10 cellular contexts compared by ENCODE assay signal in genomic region chr5:54651482-54652076, GRCh38.
DNase-seq lines count a peak whose midpoint lies in the region; ATAC-seq and TF ChIP-seq lines count a peak whose summit lies in the region.
"Had no signal": no experiment of that assay in that cellular context is flagged by ENCODE, and none has a peak within 500 bp of the region (broad histone marks: within the 10 kb centered on the region; RNA-seq: fewer than 3 reads in every experiment).

No MANE protein-coding gene starts in this region.

- H2BK120ac ChIP-seq in trophoblast cell (ENCODE audit: insufficient read depth, low read length, poor library complexity), result no peak overlapping the region

- H3K4me1 ChIP-seq in GM23338 (ENCODE audit: insufficient read depth) (peaks cover 2% of the 10 kb centered on the region; the same call in 1 of the 2 replicates), PC-9 (replicated peaks; ENCODE audit: insufficient read depth) (no peaks in the 10 kb centered on the region), trophoblast cell (ENCODE audit: control insufficient read depth in 1 of 2, insufficient read depth in 2 of 2, low read length in 2 of 2) (no peaks in the 10 kb centered on the region)
- H3K4me1 ChIP-seq: SJCRH30 had no signal

- TF ChIP-seq CTCF in GM23338 (conservative IDR thresholded peaks at IDR 0.05; ENCODE audit: low read depth in 2 of 2), result no peak
- no peak for TF ChIP-seq CTCF in PC-9 (conservative IDR thresholded peaks at IDR 0.05)
- no peak for TF ChIP-seq CTCF in fibroblast of pulmonary artery (IDR thresholded peaks at IDR 0.05; ENCODE audit: low read length, missing control alignments)

- intact Hi-C loops in PC-9 (cut with micrococcal nuclease; ENCODE audit: unreplicated experiment) (loop anchor here (10.0 kb wide), 1 partner anchor 93 kb away; no protein-coding TSS in a partner anchor), left colon (cut with DNase I, micrococcal nuclease) (no loop called here)

- H3K79me2 ChIP-seq in GM23338 (replicated peaks; ENCODE audit: insufficient read depth), result no peaks in the 10 kb centered on the region
- no peaks in the 10 kb centered on the region for H3K79me2 ChIP-seq in PC-9 (ENCODE audit: low read depth)
- H3K79me2 ChIP-seq in trophoblast cell (ENCODE audit: control insufficient read depth, insufficient read depth, low read length, poor library complexity), result no peaks in the 10 kb centered on the region

- H3F3A ChIP-seq in GM23338 (replicated peaks; ENCODE audit: low read depth) (no peaks in the 10 kb centered on the region), PC-9 (ENCODE audit: insufficient read depth, low read depth) (no peaks in the 10 kb centered on the region)

- CTCF ChIA-PET in PC-9 (lab: Charles Lee), result no interaction called here
- CTCF ChIA-PET in activated CD8-positive, alpha-beta memory T cell treated with anti-CD3 and anti-CD28 coated beads, Interleukin-2, amount 10 ng/mL, durations not matched to agents 7 days and 5 days (lab: Charles Lee), result interaction anchor here (1.6 kb wide), 1 partner anchor 135 kb away, joined by 4 read pairs; no protein-coding TSS in a partner anchor

- H3K14ac ChIP-seq in trophoblast cell (ENCODE audit: low read length), result no peak overlapping the region

- H2AFZ ChIP-seq in GM23338 (peak overlapping the region; percentile 78), PC-9 (0 out of 2 replicates have a peak overlapping the region, but pooled peaks have one; percentile 67), trophoblast cell (ENCODE audit: insufficient read depth, low read length, poor library complexity) (no peak overlapping the region)

- H4K8ac ChIP-seq in trophoblast cell (ENCODE audit: low read depth, low read length), result no peak overlapping the region

- DNase-seq in GM23338 (ENCODE audit: low spot score), result no peak
- peak; percentile 22 to 49 for DNase-seq in PC-9
- DNase-seq in fibroblast of pulmonary artery (ENCODE audit: low read depth), result peak; percentile 81
- DNase-seq in trophoblast cell, result no peak
- DNase-seq in effector memory CD8-positive, alpha-beta T cell, result no peak
- DNase-seq in left colon, result no peak
- DNase-seq in activated CD8-positive, alpha-beta memory T cell treated with anti-CD3 and anti-CD28 coated beads, Interleukin-2, amount 10 ng/mL, durations not matched to agents 7 days and 5 days, result no peak
- DNase-seq: activated T-cell treated with anti-CD3 and anti-CD28 coated beads, Interleukin-2, amount 50 U/mL, for 48 hours; SJCRH30 had no signal

- H3K9me2 ChIP-seq in GM23338 (ENCODE audit: insufficient read depth), result no peaks in the 10 kb centered on the region
- no peaks in the 10 kb centered on the region for H3K9me2 ChIP-seq in PC-9 (ENCODE audit: insufficient read depth)

- H3K36me3 ChIP-seq in GM23338 (ENCODE audit: insufficient read depth) (no peaks in the 10 kb centered on the region), PC-9 (ENCODE audit: low read depth) (no peaks in the 10 kb centered on the region), trophoblast cell (ENCODE audit: control insufficient read depth in 1 of 2, insufficient read depth in 2 of 2, low read length in 2 of 2) (no peaks in the 10 kb centered on the region)
- H3K36me3 ChIP-seq: SJCRH30 had no signal

- peaks cover 6% of the 10 kb centered on the region; the same call in 2 of the 3 replicates for H3K36me3 Mint-ChIP-seq in GM23338 (ENCODE audit: low read depth)
- no peaks in the 10 kb centered on the region for H3K36me3 Mint-ChIP-seq in effector memory CD8-positive, alpha-beta T cell (ENCODE audit: insufficient read depth)
- peaks cover 15% of the 10 kb centered on the region for H3K36me3 Mint-ChIP-seq in activated CD8-positive, alpha-beta memory T cell treated with anti-CD3 and anti-CD28 coated beads, Interleukin-2, amount 10 ng/mL, durations not matched to agents 7 days and 5 days

- H3K9me3 ChIP-seq in PC-9 (ENCODE audit: insufficient read depth, low read depth), result no peaks in the 10 kb centered on the region
- H3K9me3 ChIP-seq in trophoblast cell (ENCODE audit: insufficient read depth, low read depth, low read length), result no peaks in the 10 kb centered on the region
- H3K9me3 ChIP-seq: SJCRH30 had no signal

- H3K4me2 ChIP-seq in GM23338 (no peak overlapping the region), PC-9 (no peak overlapping the region), trophoblast cell (ENCODE audit: low read length) (no peak overlapping the region)

- POLR2A ChIA-PET in PC-9 (lab: Charles Lee; ENCODE audit: unreplicated experiment), result no interaction called here

- H3K4me3 ChIP-seq in GM23338 (no peak overlapping the region), PC-9 (no peak overlapping the region), fibroblast of pulmonary artery (replicated peaks; ENCODE audit: low read depth, low read length) (no peak overlapping the region), trophoblast cell (ENCODE audit: low read depth, low read length) (no peak overlapping the region)
- H3K4me3 ChIP-seq: SJCRH30 had no signal

- H4K12ac ChIP-seq in trophoblast cell (ENCODE audit: low read depth, low read length), result no peak overlapping the region

- H3K27me3 Mint-ChIP-seq in GM23338 (ENCODE audit: insufficient read depth, low read depth, poor library complexity), result peaks cover 16% of the 10 kb centered on the region
- H3K27me3 Mint-ChIP-seq in effector memory CD8-positive, alpha-beta T cell, result no peaks in the 10 kb centered on the region
- no peaks in the 10 kb centered on the region for H3K27me3 Mint-ChIP-seq in activated CD8-positive, alpha-beta memory T cell treated with anti-CD3 and anti-CD28 coated beads, Interleukin-2, amount 10 ng/mL, durations not matched to agents 7 days and 5 days

- no peak overlapping the region for H3K4me3 Mint-ChIP-seq in GM23338
- no peak overlapping the region for H3K4me3 Mint-ChIP-seq in effector memory CD8-positive, alpha-beta T cell
- no peak overlapping the region for H3K4me3 Mint-ChIP-seq in activated CD8-positive, alpha-beta memory T cell treated with anti-CD3 and anti-CD28 coated beads, Interleukin-2, amount 10 ng/mL, durations not matched to agents 7 days and 5 days

- H3K9me3 Mint-ChIP-seq in GM23338, result peaks cover 14% of the 10 kb centered on the region
- H3K9me3 Mint-ChIP-seq in effector memory CD8-positive, alpha-beta T cell, result peaks cover 0 to 2% of the 10 kb centered on the region in 2 donors
- H3K9me3 Mint-ChIP-seq in activated CD8-positive, alpha-beta memory T cell treated with anti-CD3 and anti-CD28 coated beads, Interleukin-2, amount 10 ng/mL, durations not matched to agents 7 days and 5 days (ENCODE audit: low read depth), result peaks cover 3% of the 10 kb centered on the region

- H3K27me3 ChIP-seq in GM23338 (ENCODE audit: insufficient read depth) (no peaks in the 10 kb centered on the region), PC-9 (ENCODE audit: insufficient read depth, low read depth) (no peaks in the 10 kb centered on the region), trophoblast cell (ENCODE audit: insufficient read depth, low read length) (no peaks in the 10 kb centered on the region)

- H4K20me1 ChIP-seq in GM23338 (replicated peaks; ENCODE audit: insufficient read depth) (no peaks in the 10 kb centered on the region; the same call in 1 of the 2 replicates), PC-9 (ENCODE audit: insufficient read depth) (no peaks in the 10 kb centered on the region)

- no TSS peak for BruUV-seq in PC-9 (replicated peaks; lab: Mats Ljungman, UMichigan)

- no peak overlapping the region for H2BK5ac ChIP-seq in trophoblast cell (ENCODE audit: low read depth, low read length, poor library complexity)

- no peak overlapping the region for H3K18ac ChIP-seq in trophoblast cell (ENCODE audit: low read length)

- peaks cover 7% of the 10 kb centered on the region for H3K4me1 Mint-ChIP-seq in GM23338
- peaks cover 17 to 40% of the 10 kb centered on the region in 2 donors for H3K4me1 Mint-ChIP-seq in effector memory CD8-positive, alpha-beta T cell (ENCODE audit: low read depth in 2 of 2)
- H3K4me1 Mint-ChIP-seq in activated CD8-positive, alpha-beta memory T cell treated with anti-CD3 and anti-CD28 coated beads, Interleukin-2, amount 10 ng/mL, durations not matched to agents 7 days and 5 days, result peaks cover 43% of the 10 kb centered on the region

- H2AK5ac ChIP-seq in trophoblast cell (ENCODE audit: low read length), result no peak overlapping the region

- H3K27ac ChIP-seq in GM23338 (ENCODE audit: low read depth) (no peak overlapping the region), PC-9 (no peak overlapping the region), trophoblast cell (ENCODE audit: low read depth, low read length) (no peak overlapping the region)
- H3K27ac ChIP-seq: SJCRH30 had no signal

- ATAC-seq in GM23338 (no peak), left colon (no peak), GM19023 (IDR thresholded peaks at IDR 0.05; ENCODE audit: unreplicated experiment) (no peak)
- no peak for ATAC-seq in effector memory CD8-positive, alpha-beta T cell (replicated peaks)
- ATAC-seq in activated CD8-positive, alpha-beta memory T cell treated with anti-CD3 and anti-CD28 coated beads, Interleukin-2, amount 10 ng/mL, durations not matched to agents 7 days and 5 days, result no peak

- no peak overlapping the region for H3K4ac ChIP-seq in trophoblast cell (ENCODE audit: low read depth, low read length)

- H3K27ac Mint-ChIP-seq in GM23338, result no peak overlapping the region
- H3K27ac Mint-ChIP-seq in effector memory CD8-positive, alpha-beta T cell, result no peak overlapping the region
- H3K27ac Mint-ChIP-seq in activated CD8-positive, alpha-beta memory T cell treated with anti-CD3 and anti-CD28 coated beads, Interleukin-2, amount 10 ng/mL, durations not matched to agents 7 days and 5 days, result no peak overlapping the region

- H4K91ac ChIP-seq in trophoblast cell (ENCODE audit: low read depth, low read length), result no peak overlapping the region

- H2BK12ac ChIP-seq in trophoblast cell (ENCODE audit: low read length), result no peak overlapping the region

- WGBS in trophoblast cell (ENCODE audit: extremely low coverage, insufficient coverage, insufficient read length), result no CpG with 5 or more reads among the region's 6 CpGs

- H3K79me1 ChIP-seq in trophoblast cell (ENCODE audit: low read length), result no peaks in the 10 kb centered on the region

- H3K9ac ChIP-seq in trophoblast cell (ENCODE audit: low read length), result peak overlapping the region; percentile 50

- H3K23ac ChIP-seq in trophoblast cell (ENCODE audit: low read length), result no peak overlapping the region

Comparison
In these comparisons a context has a peak if more than half of its experiments do, and no peak if none do; other contexts are left out.
1. DNase-seq: peak in PC-9 (2 of 2) and fibroblast of pulmonary artery (single experiment); none in GM23338 (single experiment), trophoblast cell (0 of 2), effector memory CD8-positive, alpha-beta T cell (0 of 3), left colon (0 of 2) and activated CD8-positive, alpha-beta memory T cell treated with anti-CD3 and anti-CD28 coated beads, Interleukin-2, amount 10 ng/mL, durations not matched to agents 7 days and 5 days (single experiment).